In the genomic region with DNA sequence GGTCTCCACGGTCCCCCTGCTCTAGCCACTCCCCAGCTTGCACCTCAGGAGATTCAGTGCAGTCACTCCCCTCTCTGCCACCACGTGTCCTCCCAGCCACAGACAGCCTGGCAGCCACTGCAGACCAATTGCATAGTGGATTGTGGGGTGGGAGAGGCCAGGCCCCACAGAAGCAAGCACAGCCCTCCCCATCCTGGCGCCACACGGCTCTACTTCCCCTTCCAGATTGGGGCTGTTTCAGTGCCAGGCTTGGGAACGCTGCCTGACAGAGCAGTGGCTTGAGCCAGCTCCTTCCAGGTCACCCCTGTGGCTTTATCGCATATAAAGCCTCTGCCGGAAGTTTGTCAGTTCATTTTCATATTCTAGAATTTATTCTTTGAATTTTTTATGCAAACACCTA, we compare ENCODE assay signal across 8 cellular contexts.
DNase-seq lines count a peak whose midpoint lies in the region; ATAC-seq, FAIRE-seq and TF ChIP-seq lines count a peak whose summit lies in the region.

No MANE protein-coding gene starts in this region.

- H3K4me3 ChIP-seq in skeletal muscle tissue (ENCODE audit: low read length in 3 of 3): peak overlapping the region in 2 of 3 donors; percentile 1 to 5

- H3K27me3 Mint-ChIP-seq in brain (peaks cover 18% of the 10 kb centered on the region), HFFc6 (ENCODE audit: insufficient read depth) (peaks cover 21% of the 10 kb centered on the region)
- peaks cover 15% of the 10 kb centered on the region for H3K27me3 Mint-ChIP-seq in activated T-helper 2 cell treated with anti-CD3 and anti-CD28 coated beads, Interferon-gamma antibody, Interleukin-2, Interleukin-4, amounts not matched to agents 10 μg/mL and 5 μg/mL and 100 μg/mL, durations not matched to agents 14 hours and 24 hours and 36 hours (ENCODE audit: low read depth)

- no peak for TF ChIP-seq POLR2A in H54 (IDR thresholded peaks at IDR 0.05; ENCODE audit: low read depth, low read length)

- H3K36me3 ChIP-seq in skeletal muscle tissue (ENCODE audit: control insufficient read depth in 3 of 3, insufficient read depth in 3 of 3, low read length in 3 of 3): no peaks in the 10 kb centered on the region

- no peaks in the 10 kb centered on the region for H3K27me3 ChIP-seq in skeletal muscle tissue (ENCODE audit: control insufficient read depth in 3 of 3, insufficient read depth in 3 of 3, low read length in 3 of 3)

- H3K27ac Mint-ChIP-seq in brain (peak overlapping the region; percentile 31 to 81 (median 50)), HFFc6 (no peak overlapping the region)
- no peak overlapping the region for H3K27ac Mint-ChIP-seq in activated T-helper 2 cell treated with anti-CD3 and anti-CD28 coated beads, Interferon-gamma antibody, Interleukin-2, Interleukin-4, amounts not matched to agents 10 μg/mL and 5 μg/mL and 100 μg/mL, durations not matched to agents 14 hours and 24 hours and 36 hours

- no peak for FAIRE-seq in H54 (lab: Jason Lieb, UNC)

- H3K9me3 Mint-ChIP-seq in brain (no peaks in the 10 kb centered on the region), HFFc6 (no peaks in the 10 kb centered on the region)
- no peaks in the 10 kb centered on the region for H3K9me3 Mint-ChIP-seq in activated T-helper 2 cell treated with anti-CD3 and anti-CD28 coated beads, Interferon-gamma antibody, Interleukin-2, Interleukin-4, amounts not matched to agents 10 μg/mL and 5 μg/mL and 100 μg/mL, durations not matched to agents 14 hours and 24 hours and 36 hours

- H3K4me1 ChIP-seq in skeletal muscle tissue (ENCODE audit: control insufficient read depth in 3 of 3, insufficient read depth in 3 of 3, low read length in 3 of 3): peaks cover 23 to 47% (median 38%) of the 10 kb centered on the region in 3 donors

- DNase-seq in activated effector memory CD4-positive, alpha-beta T cell treated with Interleukin-2 at 50 U/mL for 16 hours: no peak
- DNase-seq in H54 (ENCODE audit: insufficient read length, low spot score) (no peak), HFFc6 (no peak)
- no peak for DNase-seq in activated T-helper 2 cell treated with anti-CD3 and anti-CD28 coated beads, Interferon-gamma antibody, Interleukin-2, Interleukin-4, amounts not matched to agents 10 μg/mL and 5 μg/mL and 100 μg/mL, durations not matched to agents 14 hours and 24 hours and 36 hours (ENCODE audit: low spot score)

- peaks cover 19% of the 10 kb centered on the region for H3K4me1 Mint-ChIP-seq in brain
- peaks cover 13% of the 10 kb centered on the region for H3K4me1 Mint-ChIP-seq in activated T-helper 2 cell treated with anti-CD3 and anti-CD28 coated beads, Interferon-gamma antibody, Interleukin-2, Interleukin-4, amounts not matched to agents 10 μg/mL and 5 μg/mL and 100 μg/mL, durations not matched to agents 14 hours and 24 hours and 36 hours (ENCODE audit: low read depth)
- peaks cover 34% of the 10 kb centered on the region for H3K4me1 Mint-ChIP-seq in HFFc6 (ENCODE audit: low read depth)

- no peak overlapping the region for H3K27ac ChIP-seq in skeletal muscle tissue (ENCODE audit: low read depth, low read length)

- intact Hi-C loops in activated T-helper 2 cell treated with anti-CD3 and anti-CD28 coated beads, Interferon-gamma antibody, Interleukin-2, Interleukin-4, amounts not matched to agents 10 μg/mL and 5 μg/mL and 100 μg/mL, durations not matched to agents 14 hours and 24 hours and 36 hours (cut with micrococcal nuclease): loop anchor here (2.0 kb wide), 1 partner anchor 92 kb away; the partner anchor contains the start of gene TMEM266

- H3K36me3 Mint-ChIP-seq in brain: peaks cover under 1% of the 10 kb centered on the region
- no peaks in the 10 kb centered on the region for H3K36me3 Mint-ChIP-seq in activated T-helper 2 cell treated with anti-CD3 and anti-CD28 coated beads, Interferon-gamma antibody, Interleukin-2, Interleukin-4, amounts not matched to agents 10 μg/mL and 5 μg/mL and 100 μg/mL, durations not matched to agents 14 hours and 24 hours and 36 hours (ENCODE audit: low read depth)
- no peaks in the 10 kb centered on the region for H3K36me3 Mint-ChIP-seq in HFFc6 (ENCODE audit: low read depth)

- peak overlapping the region in 2 of 3 donors; percentile 3 to 70 for H3K9ac ChIP-seq in skeletal muscle tissue (ENCODE audit: low read depth in 1 of 3, low read length in 3 of 3)

- no peaks in the 10 kb centered on the region for H3K9me3 ChIP-seq in skeletal muscle tissue (ENCODE audit: control insufficient read depth in 3 of 3, low read length in 3 of 3)

- no peak for TF ChIP-seq CTCF in brain (conservative IDR thresholded peaks at IDR 0.05)
- TF ChIP-seq CTCF in HFFc6 (IDR thresholded peaks at IDR 0.05): no peak

- ATAC-seq in GM21360 (IDR thresholded peaks at IDR 0.05; ENCODE audit: unreplicated experiment) (peak; percentile 8), HG03571 (IDR thresholded peaks at IDR 0.05; ENCODE audit: unreplicated experiment) (peak; percentile 9)

- H3K4me3 Mint-ChIP-seq in brain: peak overlapping the region in 1 of 5 experiments; percentile 24
- H3K4me3 Mint-ChIP-seq in activated T-helper 2 cell treated with anti-CD3 and anti-CD28 coated beads, Interferon-gamma antibody, Interleukin-2, Interleukin-4, amounts not matched to agents 10 μg/mL and 5 μg/mL and 100 μg/mL, durations not matched to agents 14 hours and 24 hours and 36 hours (ENCODE audit: low read depth): no peak overlapping the region
- H3K4me3 Mint-ChIP-seq in HFFc6: no peak overlapping the region

Comparison
In these comparisons a context has a peak if more than half of its experiments do, and no peak if none do; other contexts are left out.
1. H3K27ac Mint-ChIP-seq: peak in brain (5 of 5); none in activated T-helper 2 cell treated with anti-CD3 and anti-CD28 coated beads, Interferon-gamma antibody, Interleukin-2, Interleukin-4, amounts not matched to agents 10 μg/mL and 5 μg/mL and 100 μg/mL, durations not matched to agents 14 hours and 24 hours and 36 hours (single experiment) and HFFc6 (single experiment).